ENCODE assay signal across 22 cellular contexts in genomic region chr2:19536136-19536535, GRCh38.
DNase-seq lines count a peak whose midpoint lies in the region; ATAC-seq and TF ChIP-seq lines count a peak whose summit lies in the region.
"Had no signal": no experiment of that assay in that cellular context is flagged by ENCODE, and none has a peak within 500 bp of the region (broad histone marks: within the 10 kb centered on the region; RNA-seq: fewer than 3 reads in every experiment).

No MANE protein-coding gene starts in this region.

- H3K4me3 Mint-ChIP-seq in Calu3 (ENCODE audit: low read depth, unreplicated experiment), result no peak overlapping the region
- H3K4me3 Mint-ChIP-seq: activated naive CD8-positive, alpha-beta T cell treated with anti-CD3 and anti-CD28 coated beads for 36 hours; activated T-helper 17 cell treated with anti-CD3 and anti-CD28 coated beads, Interleukin-2, amount 50 U/mL, for 72 hours; brain; CD4-positive, CD25-positive, alpha-beta regulatory T cell; stimulated activated naive B cell treated with anti-CD40 and anti-IgM and Interleukin-4, amounts not matched to agents 10 μg/mL and 1 μg/mL and 100 μg/mL, for 72 hours had no signal

- H3K4me1 Mint-ChIP-seq in Calu3 (ENCODE audit: low read depth, unreplicated experiment), result peaks cover 56% of the 10 kb centered on the region
- H3K4me1 Mint-ChIP-seq: activated T-helper 17 cell treated with anti-CD3 and anti-CD28 coated beads, Interleukin-2, amount 50 U/mL, for 72 hours; brain; CD4-positive, CD25-positive, alpha-beta regulatory T cell; stimulated activated naive B cell treated with anti-CD40 and anti-IgM and Interleukin-4, amounts not matched to agents 10 μg/mL and 1 μg/mL and 100 μg/mL, for 72 hours had no signal

- CTCF ChIA-PET in A673 (lab: Charles Lee), result no interaction called here
- CTCF ChIA-PET in Calu3 (lab: Charles Lee), result no interaction called here

- BruUV-seq in A673 (replicated peaks; lab: Mats Ljungman, UMichigan) (no TSS peak), Calu3 (replicated peaks; lab: Mats Ljungman, UMichigan) (no TSS peak)

- no peak for TF ChIP-seq CTCF in A673 (conservative IDR thresholded peaks at IDR 0.05; ENCODE audit: low read depth, low read length)
- TF ChIP-seq CTCF in foreskin keratinocyte (conservative IDR thresholded peaks at IDR 0.05), result no peak
- TF ChIP-seq CTCF in Calu3 (IDR thresholded peaks at IDR 0.05; ENCODE audit: unreplicated experiment), result no peak

- peak; percentile 30 for DNase-seq in A673 (ENCODE audit: low spot score)
- peak; percentile 39 for DNase-seq in LoVo (ENCODE audit: low spot score)
- DNase-seq in astrocyte of the hippocampus (ENCODE audit: low read depth, low spot score), result peak; percentile 34
- peak; percentile 45 to 91 for DNase-seq in foreskin keratinocyte
- no peak for DNase-seq in NCI-H526 (lab: John Stamatoyannopoulos, UW)
- DNase-seq in Calu3, result no peak
- DNase-seq: activated CD4-positive, alpha-beta T cell treated with anti-CD3 and anti-CD28 coated beads for 4 hours; activated naive CD8-positive, alpha-beta T cell treated with anti-CD3 and anti-CD28 coated beads for 36 hours; CD4-positive, CD25-positive, alpha-beta regulatory T cell; DMS153; kidney glomerular epithelial cell; NCI-H1436 treated with DMSO at 0.1 percent for 48 hours; NCI-H524 treated with DMSO at 0.1 percent for 48 hours; stimulated activated naive B cell treated with anti-CD40 and anti-IgM and Interleukin-4, amounts not matched to agents 10 μg/mL and 1 μg/mL and 100 μg/mL, for 72 hours had no signal

- intact Hi-C loops in A673 (cut with micrococcal nuclease; ENCODE audit: unreplicated experiment) (no loop called here), Calu3 (cut with micrococcal nuclease; ENCODE audit: unreplicated experiment) (loop anchor here (5.0 kb wide), 1 partner anchor 266 kb away; no protein-coding TSS in a partner anchor)

- ATAC-seq in foreskin keratinocyte (peak; percentile 37), GM19463 (IDR thresholded peaks at IDR 0.05; ENCODE audit: unreplicated experiment) (no peak), GM19452 (IDR thresholded peaks at IDR 0.05; ENCODE audit: unreplicated experiment) (no peak)
- ATAC-seq: activated T-helper 17 cell treated with anti-CD3 and anti-CD28 coated beads, Interleukin-2, amount 50 U/mL, for 72 hours; gastroesophageal sphincter; Right ventricle myocardium inferior; stimulated activated naive B cell treated with anti-CD40 and anti-IgM and Interleukin-4, amounts not matched to agents 10 μg/mL and 1 μg/mL and 100 μg/mL, for 72 hours had no signal

- POLR2A ChIA-PET in A673 (lab: Charles Lee; ENCODE audit: low non-redundant PET), result no interaction called here

- no peak overlapping the region for H3K4me3 ChIP-seq in A673 (ENCODE audit: low read depth, low read length, poor library complexity, severe bottlenecking)
- H3K4me3 ChIP-seq: coronary artery, gastroesophageal sphincter, thoracic aorta had no signal

- peaks cover 5% of the 10 kb centered on the region for H3K9me3 Mint-ChIP-seq in Calu3 (ENCODE audit: low read depth, unreplicated experiment)
- H3K9me3 Mint-ChIP-seq: activated T-helper 17 cell treated with anti-CD3 and anti-CD28 coated beads, Interleukin-2, amount 50 U/mL, for 72 hours; brain had no signal

- H3K27me3 ChIP-seq in A673 (replicated peaks; ENCODE audit: insufficient read depth, low read depth, low read length, poor library complexity), result no peaks in the 10 kb centered on the region
- no peaks in the 10 kb centered on the region for H3K27me3 ChIP-seq in foreskin keratinocyte
- H3K27me3 ChIP-seq: gastroesophageal sphincter had no signal

- peaks cover 13% of the 10 kb centered on the region for H3K36me3 Mint-ChIP-seq in Calu3 (ENCODE audit: insufficient read depth, unreplicated experiment)
- H3K36me3 Mint-ChIP-seq: activated naive CD8-positive, alpha-beta T cell treated with anti-CD3 and anti-CD28 coated beads for 36 hours; brain; CD4-positive, CD25-positive, alpha-beta regulatory T cell; stimulated activated naive B cell treated with anti-CD40 and anti-IgM and Interleukin-4, amounts not matched to agents 10 μg/mL and 1 μg/mL and 100 μg/mL, for 72 hours had no signal

- H3K27ac Mint-ChIP-seq in Calu3 (ENCODE audit: unreplicated experiment), result no peak overlapping the region
- H3K27ac Mint-ChIP-seq: activated naive CD8-positive, alpha-beta T cell treated with anti-CD3 and anti-CD28 coated beads for 36 hours; activated T-helper 17 cell treated with anti-CD3 and anti-CD28 coated beads, Interleukin-2, amount 50 U/mL, for 72 hours; brain; CD4-positive, CD25-positive, alpha-beta regulatory T cell; stimulated activated naive B cell treated with anti-CD40 and anti-IgM and Interleukin-4, amounts not matched to agents 10 μg/mL and 1 μg/mL and 100 μg/mL, for 72 hours had no signal

- no peaks in the 10 kb centered on the region for H3K9me3 ChIP-seq in A673 (ENCODE audit: low read depth, low read length, poor library complexity, severe bottlenecking)
- H3K9me3 ChIP-seq: gastroesophageal sphincter, thoracic aorta had no signal

- H3K4me1 ChIP-seq in A673 (ENCODE audit: insufficient read depth, low read length, poor library complexity, severe bottlenecking), result no peaks in the 10 kb centered on the region
- peaks cover 27% of the 10 kb centered on the region for H3K4me1 ChIP-seq in foreskin keratinocyte

- no peaks in the 10 kb centered on the region for H3K27me3 Mint-ChIP-seq in Calu3 (ENCODE audit: unreplicated experiment)
- H3K27me3 Mint-ChIP-seq: CD4-positive, CD25-positive, alpha-beta regulatory T cell had no signal

- H3K27ac ChIP-seq in A673 (ENCODE audit: low read depth, low read length, poor library complexity, severe bottlenecking) (no peak overlapping the region), foreskin keratinocyte (peak overlapping the region; percentile 3)
- H3K27ac ChIP-seq: coronary artery, gastroesophageal sphincter, thoracic aorta had no signal

- H3K36me3 ChIP-seq in A673 (ENCODE audit: insufficient read depth, low read length, poor library complexity, severe bottlenecking), result no peaks in the 10 kb centered on the region
- H3K36me3 ChIP-seq: gastroesophageal sphincter, thoracic aorta had no signal

Comparison
In these comparisons a context has a peak if more than half of its experiments do, and no peak if none do; other contexts are left out.
1. DNase-seq: peak in A673 (single experiment), LoVo (single experiment), astrocyte of the hippocampus (single experiment) and foreskin keratinocyte (2 of 2); none in NCI-H526 (0 of 2) and Calu3 (single experiment).